ENCODE assay signal across 15 cellular contexts in genomic region chr13:44368062-44368591, GRCh38. TPM values are rescaled to one million over a fixed set of nuclear protein-coding genes. Genes with fewer than 3 reads are reported as not detected.
DNase-seq lines count a peak whose midpoint lies in the region; ATAC-seq and TF ChIP-seq lines count a peak whose summit lies in the region.
"Had no signal": no experiment of that assay in that cellular context is flagged by ENCODE, and none has a peak within 500 bp of the region (broad histone marks: within the 10 kb centered on the region; RNA-seq: fewer than 3 reads in every experiment).

No MANE protein-coding gene starts in this region.

- no peak for ATAC-seq in HG02763 (IDR thresholded peaks at IDR 0.05; ENCODE audit: unreplicated experiment)
- no peak for ATAC-seq in HG03432 (IDR thresholded peaks at IDR 0.05; ENCODE audit: unreplicated experiment)

- DNase-seq in NCI-H2171 treated with DMSO at 0.1 percent for 48 hours (lab: John Stamatoyannopoulos, UW) (peak; percentile 39), NCI-H2171 (lab: John Stamatoyannopoulos, UW) (no peak), RPMI7951 (ENCODE audit: low read depth) (peak; percentile 96), fibroblast of mammary gland (ENCODE audit: low read depth) (peak; percentile 89), stromal cell of bone marrow (ENCODE audit: low read depth) (peak; percentile 23), NOMO-1 treated with DMSO at 0.1 percent for 48 hours (lab: John Stamatoyannopoulos, UW; ENCODE audit: unreplicated experiment) (no peak)
- DNase-seq: activated CD4-positive, alpha-beta memory T cell treated with anti-CD3 and anti-CD28 coated beads for 36 hours; activated gamma-delta T cell; foreskin melanocyte; kidney; stimulated activated CD4-positive, alpha-beta T cell treated with anti-CD3 and anti-CD28 coated beads, Interleukin-12 subunit alpha, Interleukin-12 subunit beta, amount 100 ng/mL, for 4 hours; T-helper 1 cell; upper lobe of left lung had no signal

- no peak overlapping the region for H3K4me3 ChIP-seq in fibroblast of mammary gland (ENCODE audit: control insufficient read depth, low read depth, low read length)
- H3K4me3 ChIP-seq: upper lobe of left lung had no signal

- TF ChIP-seq CTCF in fibroblast of mammary gland (conservative IDR thresholded peaks at IDR 0.05; ENCODE audit: control insufficient read depth, insufficient read depth, low read depth, low read length): no peak

RNA-seq across cellular contexts. Expression of gene SERP2, which starts 5.5 kb away (rescaled TPM):
- 11.4 and 12.1 TPM in 2 replicates for total RNA-seq in RPMI7951 (2014; rRNA removed; shearing (Covaris generic))
- total RNA-seq: activated CD4-positive, alpha-beta memory T cell treated with anti-CD3 and anti-CD28 coated beads for 36 hours had no signal

Comparison
In these comparisons a context has a peak if more than half of its experiments do, and no peak if none do; other contexts are left out.
1. DNase-seq: peak in NCI-H2171 treated with DMSO at 0.1 percent for 48 hours (single experiment), RPMI7951 (single experiment), fibroblast of mammary gland (single experiment) and stromal cell of bone marrow (single experiment); none in NCI-H2171 (single experiment) and NOMO-1 treated with DMSO at 0.1 percent for 48 hours (single experiment).